1 cellular context compared by ENCODE assay signal in genomic region chr18:832085-832681, GRCh38.
TF ChIP-seq lines count a peak whose summit lies in the region.

No MANE protein-coding gene starts in this region.

TF ChIP-seq in HepG2, 621 proteins besides CTCF, POLR2A, EP300 and RAD21 (continued from another document and continues in another):
- TF ChIP-seq CEBPG (CRISPR knock-in tag; IDR thresholded peaks at IDR 0.05): peak; percentile 20; the same call in 1 of the 2 replicates
- TF ChIP-seq ZSCAN12 (CRISPR knock-in tag; IDR thresholded peaks at IDR 0.05): no peak
- TF ChIP-seq ZFP62 (CRISPR knock-in tag; IDR thresholded peaks at IDR 0.05): no peak
- peak; percentile 86 for TF ChIP-seq MYC (CRISPR knock-in tag; IDR thresholded peaks at IDR 0.05; ENCODE audit: borderline replicate concordance)
- TF ChIP-seq ASH2L (IDR thresholded peaks at IDR 0.05; ENCODE audit: insufficient read length, low read depth, low read length): peak; percentile 32
- 0 out of 2 replicates have a peak, but pooled peaks have one; percentile 23 for TF ChIP-seq ZNF430 (CRISPR knock-in tag; IDR thresholded peaks at IDR 0.05)
- no peak for TF ChIP-seq TOE1 (CRISPR knock-in tag; IDR thresholded peaks at IDR 0.05)
- TF ChIP-seq U2AF2 (IDR thresholded peaks at IDR 0.05; ENCODE audit: low read depth, low read length): no peak
- TF ChIP-seq ZNF780A (CRISPR knock-in tag; IDR thresholded peaks at IDR 0.05): no peak
- TF ChIP-seq ZNF556 (CRISPR knock-in tag; IDR thresholded peaks at IDR 0.05; ENCODE audit: borderline replicate concordance): peak; percentile 64; the same call in 1 of the 2 replicates
- no peak; the same call in 1 of the 2 replicates for TF ChIP-seq ETV6 (CRISPR knock-in tag; conservative IDR thresholded peaks at IDR 0.05)
- no peak for TF ChIP-seq MZF1 (CRISPR knock-in tag; IDR thresholded peaks at IDR 0.05; ENCODE audit: borderline replicate concordance)
- peak; percentile 17; the same call in 1 of the 2 replicates for TF ChIP-seq ZNF512 (CRISPR knock-in tag; IDR thresholded peaks at IDR 0.05)
- no peak for TF ChIP-seq CREBL2 (CRISPR knock-in tag; IDR thresholded peaks at IDR 0.05; ENCODE audit: borderline replicate concordance)
- TF ChIP-seq ZNF574 (CRISPR knock-in tag; IDR thresholded peaks at IDR 0.05): peak; percentile 80
- no peak for TF ChIP-seq ZBTB40 (IDR thresholded peaks at IDR 0.05)
- no peak for TF ChIP-seq ZBTB40 (CRISPR knock-in tag; IDR thresholded peaks at IDR 0.05)
- peak; percentile 62 for TF ChIP-seq THAP11 (CRISPR knock-in tag; IDR thresholded peaks at IDR 0.05)
- TF ChIP-seq GZF1 (CRISPR knock-in tag; IDR thresholded peaks at IDR 0.05): no peak
- TF ChIP-seq FOSL2 (CRISPR knock-in tag; IDR thresholded peaks at IDR 0.05): peak; percentile 32
- TF ChIP-seq NFE2 (CRISPR knock-in tag; IDR thresholded peaks at IDR 0.05): no peak
- peak; percentile 70; the same call in 1 of the 2 replicates for TF ChIP-seq ETV5 (CRISPR knock-in tag; IDR thresholded peaks at IDR 0.05; ENCODE audit: borderline replicate concordance)
- TF ChIP-seq SOX13 (IDR thresholded peaks at IDR 0.05): no peak
- TF ChIP-seq SOX13 (CRISPR knock-in tag; conservative IDR thresholded peaks at IDR 0.05 in 1 of 2, IDR thresholded peaks at IDR 0.05 in 1 of 2): peak in 1 of 2 experiments; percentile 72; a peak in 2 of 4 replicates
- peak; percentile 59; the same call in 1 of the 2 replicates for TF ChIP-seq SOX5 (CRISPR knock-in tag; IDR thresholded peaks at IDR 0.05; ENCODE audit: borderline replicate concordance)
- TF ChIP-seq ZNF768 (CRISPR knock-in tag; IDR thresholded peaks at IDR 0.05): peak; percentile 38; the same call in 1 of the 2 replicates
- peak; percentile 57; the same call in 1 of the 2 replicates for TF ChIP-seq IRF2 (CRISPR knock-in tag; IDR thresholded peaks at IDR 0.05)
- peak; percentile 65; the same call in 1 of the 2 replicates for TF ChIP-seq MIER3 (CRISPR knock-in tag; IDR thresholded peaks at IDR 0.05; ENCODE audit: borderline replicate concordance)
- TF ChIP-seq NFE2L2 (IDR thresholded peaks at IDR 0.05; ENCODE audit: low read length): no peak
- TF ChIP-seq KDM3A (CRISPR knock-in tag; IDR thresholded peaks at IDR 0.05; ENCODE audit: low read depth): peak; percentile 79
- TF ChIP-seq PHF8 (CRISPR knock-in tag; IDR thresholded peaks at IDR 0.05): no peak
- no peak for TF ChIP-seq GLMP (CRISPR knock-in tag; IDR thresholded peaks at IDR 0.05; ENCODE audit: borderline replicate concordance)
- no peak for TF ChIP-seq ZXDC (CRISPR knock-in tag; IDR thresholded peaks at IDR 0.05)
- TF ChIP-seq CBX1 (IDR thresholded peaks at IDR 0.05; ENCODE audit: low read depth): no peak
- TF ChIP-seq ZBTB34 (CRISPR knock-in tag; IDR thresholded peaks at IDR 0.05): no peak
- no peak for TF ChIP-seq DNMT3B (CRISPR knock-in tag; conservative IDR thresholded peaks at IDR 0.05)
- TF ChIP-seq ZNF432 (CRISPR knock-in tag; IDR thresholded peaks at IDR 0.05; ENCODE audit: borderline replicate concordance): no peak
- no peak for TF ChIP-seq JUNB (CRISPR knock-in tag; IDR thresholded peaks at IDR 0.05; ENCODE audit: borderline replicate concordance)
- TF ChIP-seq ZNF572 (CRISPR knock-in tag; IDR thresholded peaks at IDR 0.05): no peak
- TF ChIP-seq FOXO1 (CRISPR knock-in tag; IDR thresholded peaks at IDR 0.05): peak; percentile 41; the same call in 1 of the 2 replicates
- peak; percentile 51; the same call in 1 of the 2 replicates for TF ChIP-seq TFDP1 (CRISPR knock-in tag; IDR thresholded peaks at IDR 0.05; ENCODE audit: borderline replicate concordance)
- no peak for TF ChIP-seq BRF2 (CRISPR knock-in tag; IDR thresholded peaks at IDR 0.05)
